Comparison of ENCODE assay signal across 8 cellular contexts in the genomic region with DNA sequence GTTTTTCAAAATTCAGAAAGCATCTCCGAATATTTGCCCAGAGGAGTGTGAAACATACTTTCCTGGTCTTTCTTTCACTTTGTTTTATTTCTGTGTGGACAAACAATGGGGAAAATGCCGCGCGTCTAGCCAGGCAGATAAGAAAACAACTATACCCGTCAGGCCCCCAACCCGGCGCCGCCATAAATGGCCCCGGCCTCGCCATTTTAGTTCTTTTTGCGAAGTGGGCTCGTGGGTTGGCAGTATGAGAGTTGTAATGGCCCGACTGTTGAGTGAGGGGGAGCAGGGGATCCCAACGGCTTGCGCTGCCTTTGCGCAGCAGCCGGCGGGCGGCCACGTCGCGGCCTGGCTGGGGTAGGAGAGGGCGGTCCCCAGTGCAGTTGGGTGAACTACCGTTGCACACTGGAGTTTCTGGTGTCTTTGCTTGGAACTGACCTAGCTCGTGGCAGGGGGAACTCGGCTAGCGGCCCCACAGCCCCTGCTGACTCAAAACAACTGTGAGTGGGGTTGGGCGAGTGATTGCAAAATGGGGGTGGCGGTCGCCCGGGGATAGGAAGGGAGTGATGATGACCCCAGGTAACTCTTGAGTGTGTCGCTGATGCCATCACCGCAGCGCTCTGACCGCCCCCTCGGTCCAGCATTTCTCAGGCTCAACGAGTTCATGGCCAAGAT. TPM values are rescaled to one million over a fixed set of nuclear protein-coding genes. Genes with fewer than 3 reads are reported as not detected.
DNase-seq lines count a peak whose midpoint lies in the region; ATAC-seq, FAIRE-seq and TF ChIP-seq lines count a peak whose summit lies in the region.

No MANE protein-coding gene starts in this region.

- DNase-seq in ELR (ENCODE audit: low read depth): peak; percentile 79
- peak; percentile 76 to 80 for DNase-seq in NOMO-1 (lab: John Stamatoyannopoulos, UW; ENCODE audit: unreplicated experiment in 2 of 2)
- DNase-seq in activated CD8-positive, alpha-beta memory T cell treated with anti-CD3 and anti-CD28 coated beads, Interleukin-2, amount 50 U/mL, for 1 hour (ENCODE audit: extremely low read depth): peak; percentile 57
- peak; percentile 83 for DNase-seq in endothelial cell of umbilical vein (ENCODE audit: low read depth, low spot score)
- peak; percentile 68 for DNase-seq in middle frontal gyrus (ENCODE audit: extremely low spot score, low spot score)
- peak; percentile 59 to 62 for DNase-seq in stimulated activated CD8-positive, alpha-beta memory T cell treated with anti-CD3 and anti-CD28 coated beads, Interleukin-15, amount 100 ng/mL, for 48 hours (ENCODE audit: low read depth in 2 of 2)
- DNase-seq in NCI-H2107 (lab: John Stamatoyannopoulos, UW): no peak

- H3K9me1 ChIP-seq in endothelial cell of umbilical vein (replicated peaks; ENCODE audit: control insufficient read depth, extremely low read depth, insufficient read depth, low read length): no peaks in the 10 kb centered on the region

- peaks cover 8% of the 10 kb centered on the region for H4K20me1 ChIP-seq in endothelial cell of umbilical vein (replicated peaks; ENCODE audit: control insufficient read depth, extremely low read depth, insufficient read depth, low read length)

- dilution Hi-C loops in endothelial cell of umbilical vein (cut with MboI; ENCODE audit: extremely low pct_ligation_motif_present, low sequenced_read_pairs): no loop called here

- CTCF ChIA-PET in endothelial cell of umbilical vein (lab: Charles Lee): interaction anchor here (0.7 to 1.3 kb wide), 3 partner anchors 29 to 62 kb away, joined by 3 read pairs; no protein-coding TSS in a partner anchor

- FAIRE-seq in endothelial cell of umbilical vein (lab: Jason Lieb, UNC): no peak

- H3K4me2 ChIP-seq in endothelial cell of umbilical vein (ENCODE audit: insufficient read depth, low read length): peak overlapping the region; percentile 86

- no peaks in the 10 kb centered on the region for H3K9me3 ChIP-seq in endothelial cell of umbilical vein (replicated peaks; ENCODE audit: control insufficient read depth, insufficient read depth, low read length)

- peak overlapping the region; percentile 99 for H3K9ac ChIP-seq in endothelial cell of umbilical vein (replicated peaks; ENCODE audit: extremely low read depth, insufficient read depth, low read length)

- peak overlapping the region; percentile 38 to 98 (median 81) for H3K4me3 ChIP-seq in endothelial cell of umbilical vein (replicated peaks in 1 of 3; ENCODE audit: insufficient read depth in 1 of 3, low read depth in 1 of 3, low read length in 3 of 3)

- no peak for TF ChIP-seq CTCF in endothelial cell of umbilical vein (IDR thresholded peaks at IDR 0.05; ENCODE audit: extremely low read depth in 1 of 2, insufficient read depth in 1 of 2, low read depth in 1 of 2, low read length in 2 of 2)

- H2AFZ ChIP-seq in endothelial cell of umbilical vein (ENCODE audit: low read depth, low read length): peak overlapping the region; percentile 0

- peaks cover 32% of the 10 kb centered on the region for H3K4me1 ChIP-seq in endothelial cell of umbilical vein (ENCODE audit: control insufficient read depth, extremely low read depth, insufficient read depth, low read length)

- peak; percentile 100 for TF ChIP-seq POLR2A in endothelial cell of umbilical vein (IDR thresholded peaks at IDR 0.05; ENCODE audit: low read depth, low read length)

- TSS peak; percentile 63 for BruUV-seq in endothelial cell of umbilical vein (replicated peaks; lab: Mats Ljungman, UMichigan)

- peak; percentile 14 for ATAC-seq in HG02973 (IDR thresholded peaks at IDR 0.05; ENCODE audit: unreplicated experiment)

- H3K36me3 ChIP-seq in endothelial cell of umbilical vein (ENCODE audit: control insufficient read depth in 2 of 2, extremely low read depth in 1 of 2, insufficient read depth in 2 of 2, low read length in 2 of 2): peaks cover 17 to 20% of the 10 kb centered on the region in 2 experiments

- peak overlapping the region; percentile 97 for H3K27ac ChIP-seq in endothelial cell of umbilical vein (ENCODE audit: insufficient read depth, low read depth, low read length)

- peaks cover 61% of the 10 kb centered on the region for H3K79me2 ChIP-seq in endothelial cell of umbilical vein (ENCODE audit: control insufficient read depth, insufficient read depth, low read length)

- H3K27me3 ChIP-seq in endothelial cell of umbilical vein (ENCODE audit: control insufficient read depth in 2 of 2, insufficient read depth in 2 of 2, low read length in 2 of 2): no peaks in the 10 kb centered on the region

- intact Hi-C loops in endothelial cell of umbilical vein (cut with micrococcal nuclease): loop anchor here (1.0 to 10.0 kb wide), 10 partner anchors 28 to 343 kb away; partner anchors contain the start of genes ATP6V1G2, BAG6, CSNK2B and EHMT2

- POLR2A ChIA-PET in endothelial cell of umbilical vein (lab: Charles Lee): interaction anchor here (0.5 to 1.0 kb wide), 2 partner anchors 28 kb away, joined by 3 to 4 read pairs; partner anchors contain the start of gene NEU1

TF ChIP-seq in endothelial cell of umbilical vein, 7 proteins besides CTCF, POLR2A, EP300 and RAD21:
- TF ChIP-seq, protein P1, sequence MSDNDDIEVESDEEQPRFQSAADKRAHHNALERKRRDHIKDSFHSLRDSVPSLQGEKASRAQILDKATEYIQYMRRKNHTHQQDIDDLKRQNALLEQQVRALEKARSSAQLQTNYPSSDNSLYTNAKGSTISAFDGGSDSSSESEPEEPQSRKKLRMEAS (IDR thresholded peaks at IDR 0.05; ENCODE audit: insufficient read depth, insufficient read length): peak; percentile 60
- TF ChIP-seq POLR2AphosphoS5 (IDR thresholded peaks at IDR 0.05; ENCODE audit: insufficient read depth, low read depth, low read length) (peak; percentile 99), GATA2 (IDR thresholded peaks at IDR 0.05; ENCODE audit: insufficient read depth, insufficient read length, low read depth, low read length) (no peak)

RNA-seq across cellular contexts. Expression of gene HSPA1B, which starts 7.3 kb away (rescaled TPM):
- 49.3 and 54.0 TPM in 2 replicates for total RNA-seq in endothelial cell of umbilical vein
- polyA plus RNA-seq in endothelial cell of umbilical vein: 27.1 and 31.7 TPM in 2 replicates
- polyA plus RNA-seq in endothelial cell of umbilical vein (2011; cell fraction: cytosol; rRNA removed): 13.4 and 15.4 TPM in 2 replicates
- 23.8 and 26.3 TPM in 2 replicates for polyA plus RNA-seq in endothelial cell of umbilical vein (2011; cell fraction: nucleus; rRNA removed)
- polyA plus RNA-seq in endothelial cell of umbilical vein (2012): 27.0 and 39.2 TPM in 2 replicates
- polyA minus RNA-seq in endothelial cell of umbilical vein: 30.0 and 46.3 TPM in 2 replicates
- polyA minus RNA-seq in endothelial cell of umbilical vein (2011; cell fraction: cytosol; rRNA and poly(A)+ RNA removed): 261 TPM
- 11.5 and 22.2 TPM in 2 replicates for polyA minus RNA-seq in endothelial cell of umbilical vein (2011; cell fraction: nucleus; rRNA and poly(A)+ RNA removed)

RNA-seq across cellular contexts. Expression of gene HSPA1A, which starts 19.5 kb away (rescaled TPM):
- total RNA-seq in endothelial cell of umbilical vein: 55.6 and 58.3 TPM in 2 replicates
- polyA plus RNA-seq in endothelial cell of umbilical vein: 56.0 and 57.2 TPM in 2 replicates
- polyA plus RNA-seq in endothelial cell of umbilical vein (2011; cell fraction: cytosol; rRNA removed): 36.9 and 38.7 TPM in 2 replicates
- polyA plus RNA-seq in endothelial cell of umbilical vein (2011; cell fraction: nucleus; rRNA removed): 35.7 and 40.1 TPM in 2 replicates
- 36.6 and 43.0 TPM in 2 replicates for polyA plus RNA-seq in endothelial cell of umbilical vein (2012)
- 28.8 and 30.6 TPM in 2 replicates for polyA minus RNA-seq in endothelial cell of umbilical vein
- polyA minus RNA-seq in endothelial cell of umbilical vein (2011; cell fraction: cytosol; rRNA and poly(A)+ RNA removed): 183 TPM
- 13.9 and 24.8 TPM in 2 replicates for polyA minus RNA-seq in endothelial cell of umbilical vein (2011; cell fraction: nucleus; rRNA and poly(A)+ RNA removed)

RNA-seq across cellular contexts. Expression of gene HSPA1L, which starts 19.8 kb away (rescaled TPM):
- total RNA-seq in endothelial cell of umbilical vein: 0.74 and 0.77 TPM in 2 replicates
- polyA plus RNA-seq in endothelial cell of umbilical vein: 0.32 and 0.35 TPM in 2 replicates
- 0.31 TPM in 2 replicates for polyA plus RNA-seq in endothelial cell of umbilical vein (2011; cell fraction: cytosol; rRNA removed)
- polyA plus RNA-seq in endothelial cell of umbilical vein (2011; cell fraction: nucleus; rRNA removed): 0.34 and 0.38 TPM in 2 replicates
- 0.27 and 0.38 TPM in 2 replicates for polyA plus RNA-seq in endothelial cell of umbilical vein (2012)
- polyA minus RNA-seq in endothelial cell of umbilical vein: 0.79 and 1.7 TPM in 2 replicates
- polyA minus RNA-seq in endothelial cell of umbilical vein (2011; cell fraction: cytosol; rRNA and poly(A)+ RNA removed): 0.72 TPM
- not detected in 2 replicates for polyA minus RNA-seq in endothelial cell of umbilical vein (2011; cell fraction: nucleus; rRNA and poly(A)+ RNA removed)

RNA-seq across cellular contexts. Expression of gene NEU1, which starts 27.8 kb away (rescaled TPM):
- total RNA-seq in endothelial cell of umbilical vein: 61.3 and 62.8 TPM in 2 replicates
- polyA plus RNA-seq in endothelial cell of umbilical vein: 111 and 115 TPM in 2 replicates
- polyA plus RNA-seq in endothelial cell of umbilical vein (2011; cell fraction: cytosol; rRNA removed): 74.1 and 84.9 TPM in 2 replicates
- 42.3 and 48.1 TPM in 2 replicates for polyA plus RNA-seq in endothelial cell of umbilical vein (2011; cell fraction: nucleus; rRNA removed)
- polyA plus RNA-seq in endothelial cell of umbilical vein (2012): 41.5 and 51.3 TPM in 2 replicates
- 73.1 and 73.9 TPM in 2 replicates for polyA minus RNA-seq in endothelial cell of umbilical vein
- polyA minus RNA-seq in endothelial cell of umbilical vein (2011; cell fraction: cytosol; rRNA and poly(A)+ RNA removed): 15.0 TPM
- 15.0 and 15.6 TPM in 2 replicates for polyA minus RNA-seq in endothelial cell of umbilical vein (2011; cell fraction: nucleus; rRNA and poly(A)+ RNA removed)

RNA-seq across cellular contexts. Expression of gene LSM2, which starts 28.1 kb away (rescaled TPM):
- total RNA-seq in endothelial cell of umbilical vein: 78.1 and 78.6 TPM in 2 replicates
- polyA plus RNA-seq in endothelial cell of umbilical vein: 86.0 and 95.5 TPM in 2 replicates
- polyA plus RNA-seq in endothelial cell of umbilical vein (2011; cell fraction: cytosol; rRNA removed): 92.9 and 111 TPM in 2 replicates
- polyA plus RNA-seq in endothelial cell of umbilical vein (2011; cell fraction: nucleus; rRNA removed): 26.0 and 27.1 TPM in 2 replicates
- 71.2 and 88.1 TPM in 2 replicates for polyA plus RNA-seq in endothelial cell of umbilical vein (2012)
- 51.1 and 55.1 TPM in 2 replicates for polyA minus RNA-seq in endothelial cell of umbilical vein
- 42.9 TPM for polyA minus RNA-seq in endothelial cell of umbilical vein (2011; cell fraction: cytosol; rRNA and poly(A)+ RNA removed)
- polyA minus RNA-seq in endothelial cell of umbilical vein (2011; cell fraction: nucleus; rRNA and poly(A)+ RNA removed): 6.0 and 7.9 TPM in 2 replicates
